Comparison of ENCODE assay signal across 5 cellular contexts in the genomic region with DNA sequence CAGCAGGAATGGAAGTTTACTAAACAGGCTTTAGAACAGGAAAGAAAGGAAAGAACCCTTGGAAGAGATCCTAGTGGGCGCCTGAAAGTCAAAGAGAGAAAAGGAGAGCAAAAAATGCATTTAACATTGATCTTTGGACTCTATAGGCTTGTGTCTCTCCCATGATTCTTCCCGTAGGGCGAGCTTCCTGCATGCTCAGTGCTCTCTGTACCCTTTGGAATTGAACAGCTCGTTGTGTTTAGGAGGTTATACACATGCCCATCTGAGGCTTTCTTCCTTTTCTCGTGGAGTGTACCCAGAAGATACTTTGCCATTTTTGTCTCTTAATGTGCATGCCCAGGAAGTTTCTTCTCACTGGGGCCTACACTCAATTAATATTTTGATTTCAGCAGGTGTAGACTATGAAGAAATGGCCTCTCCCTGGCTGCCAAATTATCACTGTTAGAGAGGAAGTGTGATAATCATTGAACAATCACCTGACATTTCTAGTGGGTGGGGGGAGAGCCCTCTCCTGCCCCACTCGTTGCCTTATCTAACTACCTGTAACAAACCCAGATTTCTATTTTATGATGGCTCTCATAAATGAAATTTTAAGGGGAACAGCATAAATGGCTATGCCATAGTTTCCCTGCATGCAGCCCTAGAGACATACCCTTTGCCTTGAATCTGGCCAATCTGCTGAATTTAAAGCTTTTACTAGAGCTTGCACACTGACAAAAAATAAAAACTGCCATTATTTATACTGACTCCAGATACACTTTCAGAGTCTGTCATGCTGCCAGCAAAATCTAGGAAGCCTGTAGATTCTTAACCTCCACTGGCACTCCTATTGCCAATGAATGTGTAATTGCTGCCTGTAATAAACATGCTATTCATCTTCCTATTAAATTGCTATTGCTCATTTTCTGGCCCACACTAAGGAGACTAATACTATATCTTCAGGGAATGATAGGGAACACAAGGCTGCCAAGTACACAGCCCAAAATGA. TPM values are rescaled to one million over a fixed set of nuclear protein-coding genes. Genes with fewer than 3 reads are reported as not detected.
"Had no signal": no experiment of that assay in that cellular context is flagged by ENCODE, and none has a peak within 500 bp of the region (broad histone marks: within the 10 kb centered on the region; RNA-seq: fewer than 3 reads in every experiment).

No MANE protein-coding gene starts in this region.

RNA-seq across cellular contexts. Expression of gene MALL, which starts 56.0 kb away (rescaled TPM):
- total RNA-seq: natural killer cell; natural killer cell treated with Interleukin-12 subunit alpha and Interleukin-12 subunit beta and Interleukin-15 and Interleukin-18, amount 100 ng/mL, for 72 hours had no signal
- polyA plus RNA-seq: naive thymus-derived CD4-positive, alpha-beta T cell; naive thymus-derived CD8-positive, alpha-beta T cell; neural cell had no signal
